16 cellular contexts compared by ENCODE assay signal in genomic region chr10:116306847-116307246, GRCh38. TPM values are rescaled to one million over a fixed set of nuclear protein-coding genes. Genes with fewer than 3 reads are reported as not detected.
DNase-seq lines count a peak whose midpoint lies in the region; ATAC-seq and TF ChIP-seq lines count a peak whose summit lies in the region.
"Had no signal": no experiment of that assay in that cellular context is flagged by ENCODE, and none has a peak within 500 bp of the region (broad histone marks: within the 10 kb centered on the region; RNA-seq: fewer than 3 reads in every experiment).

No MANE protein-coding gene starts in this region.

- no peaks in the 10 kb centered on the region for H3K27me3 ChIP-seq in adipocyte (replicated peaks; ENCODE audit: control insufficient read depth, insufficient read depth, low read length)

- H3K9ac ChIP-seq in adipocyte (ENCODE audit: low read length) = peak overlapping the region; percentile 18

- peaks cover 53% of the 10 kb centered on the region for H3K4me1 Mint-ChIP-seq in osteocyte (ENCODE audit: unreplicated experiment)
- H3K4me1 Mint-ChIP-seq in Calu3 (ENCODE audit: low read depth, unreplicated experiment) = no peaks in the 10 kb centered on the region

- peaks cover 33% of the 10 kb centered on the region for H3K4me1 ChIP-seq in adipocyte (ENCODE audit: control insufficient read depth, insufficient read depth, low read length)
- H3K4me1 ChIP-seq: Caco-2, HAP-1 had no signal

- intact Hi-C loops in Calu3 (cut with micrococcal nuclease; ENCODE audit: unreplicated experiment) = no loop called here

- no peaks in the 10 kb centered on the region for H3K9me3 ChIP-seq in adipocyte (ENCODE audit: control insufficient read depth, low read length)
- H3K9me3 ChIP-seq: Caco-2, HAP-1 had no signal

- no peak for ATAC-seq in stimulated activated naive CD8-positive, alpha-beta T cell treated with anti-CD3 and anti-CD28 coated beads, Interleukin-15, Interleukin-2, amounts not matched to agents 100 U/mL and 50 U/mL, for 24 hours
- ATAC-seq in GM18867 (IDR thresholded peaks at IDR 0.05; ENCODE audit: unreplicated experiment) = no peak

- BruUV-seq in Calu3 (replicated peaks; lab: Mats Ljungman, UMichigan) = no TSS peak

- peak overlapping the region; percentile 63 for H3K27ac Mint-ChIP-seq in osteocyte (ENCODE audit: unreplicated experiment)
- H3K27ac Mint-ChIP-seq in Calu3 (ENCODE audit: unreplicated experiment) = no peak overlapping the region
- H3K27ac Mint-ChIP-seq: CD4-positive, alpha-beta T cell had no signal

- H3K4me3 Mint-ChIP-seq in osteocyte (ENCODE audit: unreplicated experiment) = no peak overlapping the region
- no peak overlapping the region for H3K4me3 Mint-ChIP-seq in Calu3 (ENCODE audit: low read depth, unreplicated experiment)
- H3K4me3 Mint-ChIP-seq: CD4-positive, alpha-beta T cell had no signal

- H3K9me3 Mint-ChIP-seq in osteocyte (ENCODE audit: unreplicated experiment) (peaks cover 6% of the 10 kb centered on the region), Calu3 (ENCODE audit: low read depth, unreplicated experiment) (no peaks in the 10 kb centered on the region)

- CTCF ChIA-PET in Calu3 (lab: Charles Lee) = no interaction called here

- DNase-seq in adipocyte (ENCODE audit: low read depth) (no peak), osteocyte (ENCODE audit: extremely low spot score, unreplicated experiment) (no peak), stromal cell of bone marrow (ENCODE audit: low read depth) (peak; percentile 65), Calu3 (no peak)
- no peak for DNase-seq in stimulated activated naive CD8-positive, alpha-beta T cell treated with anti-CD3 and anti-CD28 coated beads, Interleukin-15, Interleukin-2, amounts not matched to agents 100 U/mL and 50 U/mL, for 24 hours
- DNase-seq: ACHN; Caco-2; CD4-positive, alpha-beta T cell; DMS153; DMS79; GDM1 had no signal

- no peak for TF ChIP-seq CTCF in osteocyte (IDR thresholded peaks at IDR 0.05)
- TF ChIP-seq CTCF in Calu3 (IDR thresholded peaks at IDR 0.05; ENCODE audit: unreplicated experiment) = no peak

- H3K36me3 Mint-ChIP-seq in osteocyte (ENCODE audit: unreplicated experiment) (peaks cover 2% of the 10 kb centered on the region), Calu3 (ENCODE audit: insufficient read depth, unreplicated experiment) (no peaks in the 10 kb centered on the region)

- H3K4me3 ChIP-seq in adipocyte (ENCODE audit: low read length) = peak overlapping the region; percentile 41
- H3K4me3 ChIP-seq: HAP-1 had no signal

- H3K36me3 ChIP-seq in adipocyte (ENCODE audit: control insufficient read depth, insufficient read depth, low read length, severe bottlenecking) = no peaks in the 10 kb centered on the region
- H3K36me3 ChIP-seq: HAP-1 had no signal

- no peaks in the 10 kb centered on the region for H3K27me3 Mint-ChIP-seq in osteocyte (ENCODE audit: unreplicated experiment)
- no peaks in the 10 kb centered on the region for H3K27me3 Mint-ChIP-seq in Calu3 (ENCODE audit: unreplicated experiment)
- H3K27me3 Mint-ChIP-seq: CD4-positive, alpha-beta T cell had no signal

RNA-seq across cellular contexts. Expression of gene CCDC172, which starts 17.4 kb away (rescaled TPM):
- total RNA-seq in osteocyte (not detected in 2 replicates), Calu3 (2022) (not detected in 2 replicates)
- total RNA-seq: A172; Caco-2; CD4-positive, alpha-beta T cell; Daoy; HT-29 had no signal

RNA-seq across cellular contexts. Expression of gene GFRA1, which starts 33.8 kb away (rescaled TPM):
- 41.8 and 44.1 TPM in 2 replicates for total RNA-seq in osteocyte
- not detected in 2 replicates for total RNA-seq in Calu3 (2022)
- total RNA-seq: Caco-2; CD4-positive, alpha-beta T cell; HT-29 had no signal

Comparison
In these comparisons a context has a peak if more than half of its experiments do, and no peak if none do; other contexts are left out.
1. RNA of gene GFRA1, which starts 33.8 kb away (total RNA-seq): 41.8 to 44.1 TPM in osteocyte; not detected in Calu3; every median in the first group is over 10 times any median in the second.